Comparison of ENCODE assay signal across 15 cellular contexts in genomic region chr7:66356277-66356721, GRCh38.
DNase-seq lines count a peak whose midpoint lies in the region; ATAC-seq and TF ChIP-seq lines count a peak whose summit lies in the region.
"Had no signal": no experiment of that assay in that cellular context is flagged by ENCODE, and none has a peak within 500 bp of the region (broad histone marks: within the 10 kb centered on the region; RNA-seq: fewer than 3 reads in every experiment).

No MANE protein-coding gene starts in this region.

- no peak for TF ChIP-seq POLR2A in testis (IDR thresholded peaks at IDR 0.05)

- ATAC-seq in mucosa of descending colon: peak; percentile 84
- ATAC-seq: naive thymus-derived CD8-positive, alpha-beta T cell; T-helper 17 cell had no signal

- TF ChIP-seq CTCF in AG09319 (IDR thresholded peaks at IDR 0.05; ENCODE audit: low read depth, low read length): no peak
- TF ChIP-seq CTCF in mucosa of descending colon (IDR thresholded peaks at IDR 0.05): no peak
- no peak for TF ChIP-seq CTCF in testis (IDR thresholded peaks at IDR 0.05)

- DNase-seq in AG09319 (ENCODE audit: extremely low read depth, low read depth): peak; percentile 14
- peak; percentile 74 for DNase-seq in MG63
- DNase-seq in mucosa of descending colon: peak in 2 of 3 donors; percentile 37 to 56
- DNase-seq in activated T-cell treated with anti-CD3 and anti-CD28 coated beads, Interleukin-2, amount 50 U/mL, for 48 hours: no peak
- DNase-seq in medulla oblongata (ENCODE audit: extremely low spot score): no peak
- no peak for DNase-seq in testis
- no peak for DNase-seq in ureter (ENCODE audit: low spot score)
- DNase-seq: DMS 273 treated with DMSO at 0.1 percent for 48 hours; left ventricle myocardium inferior; naive thymus-derived CD8-positive, alpha-beta T cell; NCI-H2107; NCI-H774; T-helper 17 cell had no signal

- peaks cover 0 to 27% of the 10 kb centered on the region in 2 donors for H3K4me1 ChIP-seq in esophagus (ENCODE audit: control insufficient read depth in 2 of 2, insufficient read depth in 2 of 2, low read length in 1 of 2)
- H3K4me1 ChIP-seq in mucosa of descending colon (ENCODE audit: low read depth): peaks cover 12% of the 10 kb centered on the region
- H3K4me1 ChIP-seq in testis: peaks cover 9% of the 10 kb centered on the region

- H3K27ac ChIP-seq in esophagus (ENCODE audit: low read depth in 2 of 2, low read length in 1 of 2): peak overlapping the region; percentile 90 to 94
- no peak overlapping the region for H3K27ac ChIP-seq in testis
- H3K27ac ChIP-seq: left ventricle myocardium inferior, thoracic aorta had no signal

- 64 to 75% methylated on average over 6 of the region's 6 CpGs for WGBS in esophagus, 2 donors
- WGBS in testis, 2 donors: 81 to 83% methylated on average over 6 of the region's 6 CpGs

- intact Hi-C loops in mucosa of descending colon (cut with DNase I, micrococcal nuclease): no loop called here
- intact Hi-C loops in testis (cut with DNase I; ENCODE audit: low total_unique reads): no loop called here

- H3K9me3 ChIP-seq in MG63: no peaks in the 10 kb centered on the region
- no peaks in the 10 kb centered on the region for H3K9me3 ChIP-seq in esophagus (ENCODE audit: control insufficient read depth in 2 of 2, insufficient read depth in 1 of 2, low read depth in 1 of 2, low read length in 1 of 2)
- H3K9me3 ChIP-seq in mucosa of descending colon: no peaks in the 10 kb centered on the region
- no peaks in the 10 kb centered on the region for H3K9me3 ChIP-seq in testis
- H3K9me3 ChIP-seq: left ventricle myocardium inferior, thoracic aorta had no signal

- H3K27me3 ChIP-seq in MG63 (no peaks in the 10 kb centered on the region), esophagus (ENCODE audit: control insufficient read depth in 1 of 2, insufficient read depth in 2 of 2, low read length in 2 of 2) (no peaks in the 10 kb centered on the region), testis (no peaks in the 10 kb centered on the region)

- no peaks in the 10 kb centered on the region; the same call in 1 of the 2 replicates for H3K36me3 ChIP-seq in MG63
- H3K36me3 ChIP-seq in esophagus (ENCODE audit: control insufficient read depth in 2 of 2, insufficient read depth in 2 of 2, low read length in 1 of 2): no peaks in the 10 kb centered on the region
- no peaks in the 10 kb centered on the region for H3K36me3 ChIP-seq in mucosa of descending colon (ENCODE audit: low read depth)
- no peaks in the 10 kb centered on the region for H3K36me3 ChIP-seq in testis (ENCODE audit: low read depth, missing control alignments)
- H3K36me3 ChIP-seq: left ventricle myocardium inferior had no signal

- peak overlapping the region; percentile 12; the same call in 1 of the 2 replicates for H3K4me3 ChIP-seq in MG63
- no peak overlapping the region for H3K4me3 ChIP-seq in esophagus (ENCODE audit: low read depth in 1 of 2, low read length in 2 of 2)
- no peak overlapping the region for H3K4me3 ChIP-seq in mucosa of descending colon
- H3K4me3 ChIP-seq in testis: no peak overlapping the region
- H3K4me3 ChIP-seq: left ventricle myocardium inferior, thoracic aorta had no signal

Comparison
In these comparisons a context has a peak if more than half of its experiments do, and no peak if none do; other contexts are left out.
1. DNase-seq: peak in AG09319 (single experiment), MG63 (single experiment) and mucosa of descending colon (2 of 3); none in activated T-cell treated with anti-CD3 and anti-CD28 coated beads, Interleukin-2, amount 50 U/mL, for 48 hours (0 of 2), medulla oblongata (single experiment), testis (single experiment) and ureter (single experiment).
2. H3K27ac ChIP-seq: peak in esophagus (2 of 2); none in testis (0 of 2).